Comparison of ENCODE assay signal across 12 cellular contexts in the genomic region with DNA sequence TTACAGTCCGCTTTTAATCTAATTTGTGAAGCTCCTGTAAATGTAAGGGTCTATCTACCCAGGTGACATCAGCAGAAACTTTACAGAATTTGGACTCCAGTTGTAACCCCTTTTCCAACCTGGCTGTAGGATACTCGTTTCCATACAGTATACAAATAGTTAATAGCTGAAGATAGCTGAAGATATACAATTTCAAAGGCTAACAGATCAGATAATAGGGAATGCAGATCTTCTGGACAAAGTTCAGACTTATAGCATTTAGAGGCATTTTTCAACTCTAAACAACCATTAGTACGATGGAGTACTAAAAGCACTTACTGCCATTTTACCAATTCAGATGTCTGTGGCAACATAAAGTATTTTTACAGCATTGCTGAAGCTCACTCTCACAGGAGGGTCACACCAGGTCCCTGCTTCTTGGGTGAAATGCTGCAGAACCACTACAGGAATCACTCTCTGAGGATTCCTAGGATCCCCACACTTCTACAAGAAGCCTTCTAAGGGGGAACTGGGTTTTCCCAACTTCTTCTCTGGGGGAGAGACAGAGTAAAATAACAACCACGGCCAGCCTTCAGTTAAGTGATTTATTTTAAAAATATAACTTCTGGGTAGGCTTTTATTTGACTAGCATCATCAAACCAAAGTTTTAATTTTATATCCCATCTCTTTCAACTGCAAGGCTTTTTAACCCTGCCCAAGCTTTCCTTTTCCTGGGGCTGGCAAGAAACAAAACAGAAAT. TPM values are rescaled to one million over a fixed set of nuclear protein-coding genes. Genes with fewer than 3 reads are reported as not detected.
DNase-seq lines count a peak whose midpoint lies in the region; ATAC-seq, FAIRE-seq and TF ChIP-seq lines count a peak whose summit lies in the region.
"Had no signal": no experiment of that assay in that cellular context is flagged by ENCODE, and none has a peak within 500 bp of the region (broad histone marks: within the 10 kb centered on the region; RNA-seq: fewer than 3 reads in every experiment).

No MANE protein-coding gene starts in this region.

- H3K27me3 ChIP-seq in keratinocyte (ENCODE audit: control insufficient read depth, extremely low read depth, insufficient read depth, low read length) (no peaks in the 10 kb centered on the region), Peyer's patch (no peaks in the 10 kb centered on the region)

- H3K4me3 ChIP-seq in keratinocyte (ENCODE audit: control insufficient read depth in 2 of 3, extremely low read depth in 1 of 3, insufficient read depth in 2 of 3, low read depth in 1 of 3, low read length in 3 of 3) (peak overlapping the region in 2 of 3 experiments; percentile 82 to 86), Peyer's patch (peak overlapping the region in 1 of 4 donors; percentile 0)

- H4K20me1 ChIP-seq in keratinocyte (ENCODE audit: control insufficient read depth, extremely low read depth, insufficient read depth, low read length) = peaks cover 2% of the 10 kb centered on the region

- FAIRE-seq in keratinocyte (lab: Jason Lieb, UNC) = no peak
- FAIRE-seq: GM18507 had no signal

- DNase-seq in activated T-cell treated with anti-CD3 and anti-CD28 coated beads, Interleukin-2, amount 50 U/mL, for 24 hours = no peak
- DNase-seq in activated T-cell treated with anti-CD3 and anti-CD28 coated beads for 4 hours (no peak), keratinocyte (ENCODE audit: low read depth, low spot score) (no peak), substantia nigra (lab: John Stamatoyannopoulos, UW) (no peak), Peyer's patch (no peak)
- DNase-seq in activated T-helper 1 cell treated with anti-CD3 and anti-CD28 coated beads, Interleukin-12 subunit alpha, Interleukin-12 subunit beta, Interleukin-2, Interleukin-4 antibody, amounts not matched to agents 30 ng/mL and 10 ng/mL and 1 ng/mL, durations not matched to agents 14 hours and 24 hours and 36 hours (ENCODE audit: low spot score) = no peak
- DNase-seq in activated CD4-positive, CD25-positive, alpha-beta regulatory T cell (lab: John Stamatoyannopoulos, UW) = no peak
- DNase-seq: activated CD8-positive, alpha-beta memory T cell treated with anti-CD3 and anti-CD28 coated beads, Interleukin-2, amount 10 ng/mL, durations not matched to agents 7 days and 5 days; C1 segment of cervical spinal cord had no signal

- peak overlapping the region; percentile 52 for H3K27ac Mint-ChIP-seq in activated T-cell treated with anti-CD3 and anti-CD28 coated beads, Interleukin-2, amount 50 U/mL, for 24 hours
- no peak overlapping the region for H3K27ac Mint-ChIP-seq in activated T-helper 1 cell treated with anti-CD3 and anti-CD28 coated beads, Interleukin-12 subunit alpha, Interleukin-12 subunit beta, Interleukin-2, Interleukin-4 antibody, amounts not matched to agents 30 ng/mL and 10 ng/mL and 1 ng/mL, durations not matched to agents 14 hours and 24 hours and 36 hours
- H3K27ac Mint-ChIP-seq: activated CD8-positive, alpha-beta memory T cell treated with anti-CD3 and anti-CD28 coated beads, Interleukin-2, amount 10 ng/mL, durations not matched to agents 7 days and 5 days had no signal

- H2AFZ ChIP-seq in keratinocyte (ENCODE audit: control insufficient read depth, low read length) = no peak overlapping the region

- dilution Hi-C loops in keratinocyte (cut with MboI; ENCODE audit: extremely low pct_ligation_motif_present, low sequenced_read_pairs) = no loop called here

- peak overlapping the region; percentile 30 for H3K9ac ChIP-seq in keratinocyte (ENCODE audit: control insufficient read depth, extremely low read depth, insufficient read depth, low read length)

- H3K4me1 ChIP-seq in keratinocyte (ENCODE audit: control insufficient read depth, extremely low read depth, insufficient read depth, low read length) = peaks cover 27% of the 10 kb centered on the region
- peaks cover 0 to 58% (median 7%) of the 10 kb centered on the region in 4 donors for H3K4me1 ChIP-seq in Peyer's patch

- H3K36me3 ChIP-seq in keratinocyte (ENCODE audit: control insufficient read depth in 2 of 2, extremely low read depth in 1 of 2, insufficient read depth in 2 of 2, low read length in 2 of 2) (peaks cover 9 to 21% of the 10 kb centered on the region in 2 experiments), Peyer's patch (peaks cover 0 to 16% (median 0%) of the 10 kb centered on the region in 3 donors)

- peaks cover 79% of the 10 kb centered on the region for H3K4me1 Mint-ChIP-seq in activated T-cell treated with anti-CD3 and anti-CD28 coated beads, Interleukin-2, amount 50 U/mL, for 24 hours (ENCODE audit: low read depth)
- H3K4me1 Mint-ChIP-seq in activated T-helper 1 cell treated with anti-CD3 and anti-CD28 coated beads, Interleukin-12 subunit alpha, Interleukin-12 subunit beta, Interleukin-2, Interleukin-4 antibody, amounts not matched to agents 30 ng/mL and 10 ng/mL and 1 ng/mL, durations not matched to agents 14 hours and 24 hours and 36 hours (ENCODE audit: low read depth) = peaks cover 78% of the 10 kb centered on the region

- TF ChIP-seq POLR2A in Peyer's patch (IDR thresholded peaks at IDR 0.05) = no peak
- no peak for TF ChIP-seq POLR2A in GM18505 (IDR thresholded peaks at IDR 0.05; ENCODE audit: borderline replicate concordance, extremely low read depth, insufficient read depth, insufficient read length)

- no peak for ATAC-seq in GM18505 (IDR thresholded peaks at IDR 0.05; ENCODE audit: unreplicated experiment)
- ATAC-seq: activated CD8-positive, alpha-beta memory T cell treated with anti-CD3 and anti-CD28 coated beads, Interleukin-2, amount 10 ng/mL, durations not matched to agents 7 days and 5 days had no signal

- peaks cover 2% of the 10 kb centered on the region for H3K9me1 ChIP-seq in keratinocyte (ENCODE audit: control insufficient read depth, extremely low read depth, insufficient read depth, low read length)

- peaks cover 60% of the 10 kb centered on the region for H3K79me2 ChIP-seq in keratinocyte (ENCODE audit: control insufficient read depth, insufficient read depth, low read length)

- intact Hi-C loops in activated T-helper 1 cell treated with anti-CD3 and anti-CD28 coated beads, Interleukin-12 subunit alpha, Interleukin-12 subunit beta, Interleukin-2, Interleukin-4 antibody, amounts not matched to agents 30 ng/mL and 10 ng/mL and 1 ng/mL, durations not matched to agents 14 hours and 24 hours and 36 hours (cut with micrococcal nuclease) = loop anchor here (2.0 to 5.0 kb wide), 2 partner anchors 36 to 97 kb away; partner anchors contain the start of gene DYNLL2

- H3K4me2 ChIP-seq in keratinocyte (ENCODE audit: control insufficient read depth, extremely low read depth, insufficient read depth, low read depth, low read length) = peak overlapping the region; percentile 87

- H3K9me3 ChIP-seq in keratinocyte (ENCODE audit: control insufficient read depth, low read depth, low read length) (no peaks in the 10 kb centered on the region), Peyer's patch (no peaks in the 10 kb centered on the region)
- H3K9me3 ChIP-seq: HAP-1 had no signal

- H3K36me3 Mint-ChIP-seq in activated T-cell treated with anti-CD3 and anti-CD28 coated beads, Interleukin-2, amount 50 U/mL, for 24 hours (ENCODE audit: low read depth) = peaks cover 72% of the 10 kb centered on the region
- H3K36me3 Mint-ChIP-seq in activated T-helper 1 cell treated with anti-CD3 and anti-CD28 coated beads, Interleukin-12 subunit alpha, Interleukin-12 subunit beta, Interleukin-2, Interleukin-4 antibody, amounts not matched to agents 30 ng/mL and 10 ng/mL and 1 ng/mL, durations not matched to agents 14 hours and 24 hours and 36 hours (ENCODE audit: low read depth) = peaks cover 43% of the 10 kb centered on the region

- no peaks in the 10 kb centered on the region for H3K27me3 Mint-ChIP-seq in activated T-cell treated with anti-CD3 and anti-CD28 coated beads, Interleukin-2, amount 50 U/mL, for 24 hours
- H3K27me3 Mint-ChIP-seq in activated T-helper 1 cell treated with anti-CD3 and anti-CD28 coated beads, Interleukin-12 subunit alpha, Interleukin-12 subunit beta, Interleukin-2, Interleukin-4 antibody, amounts not matched to agents 30 ng/mL and 10 ng/mL and 1 ng/mL, durations not matched to agents 14 hours and 24 hours and 36 hours (ENCODE audit: insufficient read depth) = no peaks in the 10 kb centered on the region
- H3K27me3 Mint-ChIP-seq: activated CD8-positive, alpha-beta memory T cell treated with anti-CD3 and anti-CD28 coated beads, Interleukin-2, amount 10 ng/mL, durations not matched to agents 7 days and 5 days had no signal

- TF ChIP-seq CTCF in keratinocyte (optimal IDR thresholded peaks at IDR 0.05 in 1 of 3, IDR thresholded peaks at IDR 0.05 in 1 of 3, conservative IDR thresholded peaks at IDR 0.05 in 1 of 3; ENCODE audit: extremely low read depth in 1 of 3, insufficient read depth in 2 of 3, low read length in 3 of 3) (no peak), Peyer's patch (IDR thresholded peaks at IDR 0.05) (no peak)

- H3K27ac ChIP-seq in keratinocyte (ENCODE audit: control insufficient read depth, insufficient read depth, low read length) (peak overlapping the region; percentile 78), substantia nigra (ENCODE audit: low read depth, low read length, poor library complexity, severe bottlenecking) (peak overlapping the region; percentile 49), Peyer's patch (peak overlapping the region in 2 of 4 donors; percentile 1 to 97)

- H3K9me3 Mint-ChIP-seq in activated T-cell treated with anti-CD3 and anti-CD28 coated beads, Interleukin-2, amount 50 U/mL, for 24 hours = no peaks in the 10 kb centered on the region
- H3K9me3 Mint-ChIP-seq in activated T-helper 1 cell treated with anti-CD3 and anti-CD28 coated beads, Interleukin-12 subunit alpha, Interleukin-12 subunit beta, Interleukin-2, Interleukin-4 antibody, amounts not matched to agents 30 ng/mL and 10 ng/mL and 1 ng/mL, durations not matched to agents 14 hours and 24 hours and 36 hours = no peaks in the 10 kb centered on the region

- peak overlapping the region; percentile 44 for H3K4me3 Mint-ChIP-seq in activated T-cell treated with anti-CD3 and anti-CD28 coated beads, Interleukin-2, amount 50 U/mL, for 24 hours
- peak overlapping the region; percentile 42 for H3K4me3 Mint-ChIP-seq in activated T-helper 1 cell treated with anti-CD3 and anti-CD28 coated beads, Interleukin-12 subunit alpha, Interleukin-12 subunit beta, Interleukin-2, Interleukin-4 antibody, amounts not matched to agents 30 ng/mL and 10 ng/mL and 1 ng/mL, durations not matched to agents 14 hours and 24 hours and 36 hours
- H3K4me3 Mint-ChIP-seq: activated CD8-positive, alpha-beta memory T cell treated with anti-CD3 and anti-CD28 coated beads, Interleukin-2, amount 10 ng/mL, durations not matched to agents 7 days and 5 days had no signal

RNA-seq across cellular contexts. Expression of gene VEZF1, which starts 2.9 kb away (rescaled TPM):
- 37.7 and 41.2 TPM in 2 replicates for total RNA-seq in activated T-helper 1 cell treated with anti-CD3 and anti-CD28 coated beads, Interleukin-12 subunit alpha, Interleukin-12 subunit beta, Interleukin-2, Interleukin-4 antibody, amounts not matched to agents 30 ng/mL and 10 ng/mL and 1 ng/mL, durations not matched to agents 14 hours and 24 hours and 36 hours
- 13.7 to 25.3 TPM (median 22.8 TPM) in 3 replicates for polyA plus RNA-seq in keratinocyte
- polyA plus RNA-seq in keratinocyte (2011; ENCODE audit: low read depth) = 6.9 TPM
- 14.0 and 21.3 TPM in 2 replicates for polyA plus RNA-seq in keratinocyte (2011; cell fraction: cytosol; rRNA removed)
- polyA plus RNA-seq in keratinocyte (2011; cell fraction: nucleus; rRNA removed) = 19.0 and 24.6 TPM in 2 replicates
- 10.7 and 25.3 TPM in 2 replicates for polyA plus RNA-seq in keratinocyte (2012; ENCODE audit: low replicate concordance)
- polyA minus RNA-seq in keratinocyte = 27.9 to 46.1 TPM (median 35.7 TPM) in 3 replicates
- polyA minus RNA-seq in keratinocyte (2011; cell fraction: cytosol; rRNA and poly(A)+ RNA removed) = 18.4 TPM
- polyA minus RNA-seq in keratinocyte (2011; cell fraction: nucleus; rRNA and poly(A)+ RNA removed) = 14.5 and 22.1 TPM in 2 replicates
- total RNA-seq in Peyer's patch = 10 to 100 TPM; 29.7 to 49.3 (median 39.5) TPM

RNA-seq across cellular contexts. Expression of gene SRSF1, which starts 21.9 kb away (rescaled TPM):
- 491 and 498 TPM in 2 replicates for total RNA-seq in activated T-helper 1 cell treated with anti-CD3 and anti-CD28 coated beads, Interleukin-12 subunit alpha, Interleukin-12 subunit beta, Interleukin-2, Interleukin-4 antibody, amounts not matched to agents 30 ng/mL and 10 ng/mL and 1 ng/mL, durations not matched to agents 14 hours and 24 hours and 36 hours
- polyA plus RNA-seq in keratinocyte = 149 to 272 TPM (median 167 TPM) in 3 replicates
- 213 TPM for polyA plus RNA-seq in keratinocyte (2011; ENCODE audit: low read depth)
- polyA plus RNA-seq in keratinocyte (2011; cell fraction: cytosol; rRNA removed) = 111 and 149 TPM in 2 replicates
- 170 and 203 TPM in 2 replicates for polyA plus RNA-seq in keratinocyte (2011; cell fraction: nucleus; rRNA removed)
- polyA plus RNA-seq in keratinocyte (2012; ENCODE audit: low replicate concordance) = 59.2 and 242 TPM in 2 replicates
- 172 to 282 TPM (median 183 TPM) in 3 replicates for polyA minus RNA-seq in keratinocyte
- 254 TPM for polyA minus RNA-seq in keratinocyte (2011; cell fraction: cytosol; rRNA and poly(A)+ RNA removed)
- polyA minus RNA-seq in keratinocyte (2011; cell fraction: nucleus; rRNA and poly(A)+ RNA removed) = 194 and 199 TPM in 2 replicates
- total RNA-seq in Peyer's patch = 100 to 1,000 TPM; 121 to 336 (median 155) TPM

RNA-seq across cellular contexts. Expression of gene CUEDC1, which starts 29.9 kb away (rescaled TPM):
- 0.37 TPM in 1 of 2 replicates, not detected in the other for total RNA-seq in activated T-helper 1 cell treated with anti-CD3 and anti-CD28 coated beads, Interleukin-12 subunit alpha, Interleukin-12 subunit beta, Interleukin-2, Interleukin-4 antibody, amounts not matched to agents 30 ng/mL and 10 ng/mL and 1 ng/mL, durations not matched to agents 14 hours and 24 hours and 36 hours
- polyA plus RNA-seq in keratinocyte = 12.9 to 18.7 TPM (median 14.4 TPM) in 3 replicates
- 3.6 TPM for polyA plus RNA-seq in keratinocyte (2011; ENCODE audit: low read depth)
- polyA plus RNA-seq in keratinocyte (2011; cell fraction: cytosol; rRNA removed) = 11.2 and 13.6 TPM in 2 replicates
- 31.3 and 40.1 TPM in 2 replicates for polyA plus RNA-seq in keratinocyte (2011; cell fraction: nucleus; rRNA removed)
- polyA plus RNA-seq in keratinocyte (2012; ENCODE audit: low replicate concordance) = 6.4 and 19.7 TPM in 2 replicates
- polyA minus RNA-seq in keratinocyte = 13.5 to 25.5 TPM (median 14.4 TPM) in 3 replicates
- 18.4 TPM for polyA minus RNA-seq in keratinocyte (2011; cell fraction: cytosol; rRNA and poly(A)+ RNA removed)
- 13.1 and 14.2 TPM in 2 replicates for polyA minus RNA-seq in keratinocyte (2011; cell fraction: nucleus; rRNA and poly(A)+ RNA removed)
- 10 to 100 TPM; 10.2 to 45.4 (median 19.2) TPM for total RNA-seq in Peyer's patch
- total RNA-seq: activated CD8-positive, alpha-beta memory T cell treated with anti-CD3 and anti-CD28 coated beads, Interleukin-2, amount 10 ng/mL, durations not matched to agents 7 days and 5 days had no signal
